In genomic region chr16:81214745-81215166, GRCh38 we compare ENCODE assay signal across 1 cellular context.
TF ChIP-seq lines count a peak whose summit lies in the region.

No MANE protein-coding gene starts in this region.

TF ChIP-seq in HepG2, 621 proteins besides CTCF, POLR2A, EP300 and RAD21 (continued from another document and continues in another):
- TF ChIP-seq ARID4A (CRISPR knock-in tag; IDR thresholded peaks at IDR 0.05; ENCODE audit: borderline replicate concordance) (no peak), ZBTB20 (CRISPR knock-in tag; IDR thresholded peaks at IDR 0.05; ENCODE audit: borderline replicate concordance, low read depth) (no peak), ATM (IDR thresholded peaks at IDR 0.05; ENCODE audit: borderline replicate concordance) (no peak), ZKSCAN5 (CRISPR knock-in tag; IDR thresholded peaks at IDR 0.05) (no peak), WIZ (CRISPR knock-in tag; IDR thresholded peaks at IDR 0.05) (0 out of 2 replicates have a peak, but pooled peaks have one; percentile 55), HMGXB4 (CRISPR knock-in tag; IDR thresholded peaks at IDR 0.05; ENCODE audit: borderline replicate concordance in 1 of 2, low read depth in 1 of 2) (peak; percentile 47 to 55; a peak in 1 of 4 replicates), SMAD1 (CRISPR knock-in tag; IDR thresholded peaks at IDR 0.05; ENCODE audit: borderline replicate concordance, low read depth) (no peak), ZNF574 (CRISPR knock-in tag; IDR thresholded peaks at IDR 0.05) (0 out of 2 replicates have a peak, but pooled peaks have one; percentile 45), TRIM22 (IDR thresholded peaks at IDR 0.05) (no peak), MTF1 (CRISPR knock-in tag; IDR thresholded peaks at IDR 0.05) (no peak), RARA (CRISPR knock-in tag; IDR thresholded peaks at IDR 0.05) (no peak), BHLHE40 (IDR thresholded peaks at IDR 0.05; ENCODE audit: low read length) (peak; percentile 36; the same call in 1 of the 2 replicates), CREBL2 (CRISPR knock-in tag; IDR thresholded peaks at IDR 0.05; ENCODE audit: borderline replicate concordance) (no peak), JDP2 (CRISPR knock-in tag; IDR thresholded peaks at IDR 0.05; ENCODE audit: borderline replicate concordance) (no peak), SAFB2 (CRISPR knock-in tag; IDR thresholded peaks at IDR 0.05; ENCODE audit: borderline replicate concordance, low read depth) (no peak), SNAPC2 (CRISPR knock-in tag; IDR thresholded peaks at IDR 0.05) (no peak), DDIT3 (CRISPR knock-in tag; IDR thresholded peaks at IDR 0.05) (no peak), GMEB2 (CRISPR knock-in tag; IDR thresholded peaks at IDR 0.05; ENCODE audit: low read depth) (no peak), MAFK (conservative IDR thresholded peaks at IDR 0.05 in 1 of 2, IDR thresholded peaks at IDR 0.05 in 1 of 2; ENCODE audit: low read length in 2 of 2) (no peak), KAT2B (IDR thresholded peaks at IDR 0.05; ENCODE audit: borderline replicate concordance, low read depth, low read length) (no peak), ETV5 (CRISPR knock-in tag; IDR thresholded peaks at IDR 0.05; ENCODE audit: borderline replicate concordance) (peak; percentile 66; the same call in 1 of the 2 replicates), ZNF788 (CRISPR knock-in tag; IDR thresholded peaks at IDR 0.05; ENCODE audit: borderline replicate concordance) (peak; percentile 51; the same call in 1 of the 2 replicates), GATA4 (IDR thresholded peaks at IDR 0.05; ENCODE audit: borderline replicate concordance, low read depth) (no peak), FUBP1 (CRISPR knock-in tag; IDR thresholded peaks at IDR 0.05; ENCODE audit: borderline replicate concordance) (no peak), ZNF160 (CRISPR knock-in tag; IDR thresholded peaks at IDR 0.05) (no peak), POGZ (CRISPR knock-in tag; IDR thresholded peaks at IDR 0.05) (0 out of 2 replicates have a peak, but pooled peaks have one; percentile 13), XRCC5 (optimal IDR thresholded peaks at IDR 0.05; ENCODE audit: low read length) (peak; percentile 82), ZNF772 (CRISPR knock-in tag; IDR thresholded peaks at IDR 0.05) (0 out of 2 replicates have a peak, but pooled peaks have one; percentile 40), PATZ1 (CRISPR knock-in tag; IDR thresholded peaks at IDR 0.05) (0 out of 2 replicates have a peak, but pooled peaks have one; percentile 23), EEA1 (CRISPR knock-in tag; IDR thresholded peaks at IDR 0.05; ENCODE audit: borderline replicate concordance) (no peak), TEAD2 (CRISPR knock-in tag; IDR thresholded peaks at IDR 0.05) (no peak), KLF12 (CRISPR knock-in tag; IDR thresholded peaks at IDR 0.05; ENCODE audit: borderline replicate concordance) (no peak), DBP (CRISPR knock-in tag; IDR thresholded peaks at IDR 0.05; ENCODE audit: not compliant biosample characterization) (no peak), ZNF557 (CRISPR knock-in tag; IDR thresholded peaks at IDR 0.05) (no peak), YY1 (IDR thresholded peaks at IDR 0.05; ENCODE audit: insufficient read depth, insufficient replicate concordance, low read depth, low read length) (no peak), HNRNPL (IDR thresholded peaks at IDR 0.05; ENCODE audit: low read depth, low read length) (0 out of 2 replicates have a peak, but pooled peaks have one; percentile 34), ZNF138 (CRISPR knock-in tag; IDR thresholded peaks at IDR 0.05; ENCODE audit: low read depth) (no peak), ZNF441 (CRISPR knock-in tag; IDR thresholded peaks at IDR 0.05; ENCODE audit: borderline replicate concordance) (no peak), REXO4 (CRISPR knock-in tag; IDR thresholded peaks at IDR 0.05; ENCODE audit: borderline replicate concordance) (no peak)
